Comparison of ENCODE assay signal across 8 cellular contexts in genomic region chr17:76735006-76735405, GRCh38. TPM values are rescaled to one million over a fixed set of nuclear protein-coding genes. Genes with fewer than 3 reads are reported as not detected.
DNase-seq lines count a peak whose midpoint lies in the region; ATAC-seq and TF ChIP-seq lines count a peak whose summit lies in the region.

No MANE protein-coding gene starts in this region.

- H3K4me3 ChIP-seq in HUES48 (ENCODE audit: low read depth, low read length) (peak overlapping the region; percentile 99), left lung (peak overlapping the region; percentile 97 to 98), vagina (peak overlapping the region; percentile 98 to 100)

- intact Hi-C loops in CD14-positive monocyte (cut with micrococcal nuclease) = loop anchor here (1.0 to 10.0 kb wide), 2 partner anchors 8 to 470 kb away; partner anchors contain the start of gene UBALD2 (in 1 of the 2)
- intact Hi-C loops in left lung (cut with DNase I) = no loop called here
- intact Hi-C loops in vagina (cut with DNase I) = no loop called here

- no peaks in the 10 kb centered on the region for H3K9me3 ChIP-seq in HUES48 (ENCODE audit: control insufficient read depth, insufficient read depth, low read length)
- H3K9me3 ChIP-seq in left lung = no peaks in the 10 kb centered on the region
- no peaks in the 10 kb centered on the region for H3K9me3 ChIP-seq in vagina

- TF ChIP-seq POLR2A in vagina (IDR thresholded peaks at IDR 0.05) = no peak

- peak overlapping the region; percentile 100 for H3K9ac ChIP-seq in HUES48 (ENCODE audit: low read depth, low read length)

- peak overlapping the region; percentile 98 to 99 for H3K4me3 Mint-ChIP-seq in CD14-positive monocyte
- H3K4me3 Mint-ChIP-seq in activated naive CD8-positive, alpha-beta T cell treated with anti-CD3 and anti-CD28 coated beads, Interleukin-2, amount 10 ng/mL, durations not matched to agents 7 days and 5 days = peak overlapping the region; percentile 99

- ATAC-seq in activated naive CD8-positive, alpha-beta T cell treated with anti-CD3 and anti-CD28 coated beads, Interleukin-2, amount 10 ng/mL, durations not matched to agents 7 days and 5 days (ENCODE audit: low read depth) = no peak
- no peak for ATAC-seq in left lung
- ATAC-seq in GM19467 (IDR thresholded peaks at IDR 0.05; ENCODE audit: unreplicated experiment) = no peak
- ATAC-seq in HG03159 (IDR thresholded peaks at IDR 0.05; ENCODE audit: unreplicated experiment) = no peak

- peaks cover 0 to 2% (median 0%) of the 10 kb centered on the region in 3 donors for H3K27me3 Mint-ChIP-seq in CD14-positive monocyte (ENCODE audit: low read depth in 3 of 3)
- H3K27me3 Mint-ChIP-seq in activated naive CD8-positive, alpha-beta T cell treated with anti-CD3 and anti-CD28 coated beads, Interleukin-2, amount 10 ng/mL, durations not matched to agents 7 days and 5 days = no peaks in the 10 kb centered on the region

- DNase-seq in CD14-positive monocyte (ENCODE audit: low spot score) (no peak), left lung (no peak), vagina (ENCODE audit: extremely low spot score in 2 of 2) (no peak), NCI-H128 (lab: John Stamatoyannopoulos, UW; ENCODE audit: unreplicated experiment) (no peak)
- no peak for DNase-seq in activated naive CD8-positive, alpha-beta T cell treated with anti-CD3 and anti-CD28 coated beads, Interleukin-2, amount 10 ng/mL, durations not matched to agents 7 days and 5 days

- peak overlapping the region; percentile 74 to 98 (median 88) for H3K27ac Mint-ChIP-seq in CD14-positive monocyte
- peak overlapping the region; percentile 98 for H3K27ac Mint-ChIP-seq in activated naive CD8-positive, alpha-beta T cell treated with anti-CD3 and anti-CD28 coated beads, Interleukin-2, amount 10 ng/mL, durations not matched to agents 7 days and 5 days

- peaks cover 44% of the 10 kb centered on the region for H3K4me1 Mint-ChIP-seq in CD14-positive monocyte
- H3K4me1 Mint-ChIP-seq in activated naive CD8-positive, alpha-beta T cell treated with anti-CD3 and anti-CD28 coated beads, Interleukin-2, amount 10 ng/mL, durations not matched to agents 7 days and 5 days = peaks cover 38% of the 10 kb centered on the region

- H3K4me1 ChIP-seq in HUES48 (ENCODE audit: control insufficient read depth, insufficient read depth, low read length) (peaks cover 19% of the 10 kb centered on the region), left lung (peaks cover 22 to 74% of the 10 kb centered on the region in 2 donors), vagina (peaks cover 67% of the 10 kb centered on the region)

- H3K27ac ChIP-seq in HUES48 (ENCODE audit: low read depth, low read length) (peak overlapping the region; percentile 47), left lung (peak overlapping the region; percentile 99), vagina (peak overlapping the region; percentile 99)

- no peaks in the 10 kb centered on the region for H3K27me3 ChIP-seq in HUES48 (ENCODE audit: control insufficient read depth, insufficient read depth, low read length)
- H3K27me3 ChIP-seq in left lung = no peaks in the 10 kb centered on the region
- H3K27me3 ChIP-seq in vagina = no peaks in the 10 kb centered on the region

- POLR2A ChIA-PET in activated naive CD8-positive, alpha-beta T cell treated with anti-CD3 and anti-CD28 coated beads, Interleukin-2, amount 10 ng/mL, durations not matched to agents 7 days and 5 days (lab: Charles Lee) = interaction anchor here (0.6 to 5.2 kb wide), 8 partner anchors 9 to 461 kb away, joined by 3 to 100 read pairs (median 7); partner anchors contain the start of genes JMJD6, METTL23 and MXRA7

- peaks cover 56% of the 10 kb centered on the region for H3K36me3 ChIP-seq in HUES48 (ENCODE audit: control insufficient read depth, insufficient read depth, low read length)
- peaks cover 0 to 60% of the 10 kb centered on the region in 2 donors for H3K36me3 ChIP-seq in left lung
- peaks cover 0 to 50% of the 10 kb centered on the region in 2 donors for H3K36me3 ChIP-seq in vagina

- H3K9me3 Mint-ChIP-seq in CD14-positive monocyte = peaks cover 0 to 2% (median 0%) of the 10 kb centered on the region in 7 donors
- no peaks in the 10 kb centered on the region for H3K9me3 Mint-ChIP-seq in activated naive CD8-positive, alpha-beta T cell treated with anti-CD3 and anti-CD28 coated beads, Interleukin-2, amount 10 ng/mL, durations not matched to agents 7 days and 5 days

- peaks cover 42 to 57% of the 10 kb centered on the region in 2 donors for H3K36me3 Mint-ChIP-seq in CD14-positive monocyte
- H3K36me3 Mint-ChIP-seq in activated naive CD8-positive, alpha-beta T cell treated with anti-CD3 and anti-CD28 coated beads, Interleukin-2, amount 10 ng/mL, durations not matched to agents 7 days and 5 days = peaks cover 40% of the 10 kb centered on the region

- TF ChIP-seq CTCF in CD14-positive monocyte (IDR thresholded peaks at IDR 0.05) (no peak), left lung (IDR thresholded peaks at IDR 0.05) (no peak), vagina (IDR thresholded peaks at IDR 0.05) (no peak)

RNA-seq across cellular contexts. Expression of gene SRSF2, which starts 2.1 kb away (rescaled TPM):
- polyA plus RNA-seq in CD14-positive monocyte = 100 to 1,000 TPM; 124 to 125 TPM
- total RNA-seq in activated naive CD8-positive, alpha-beta T cell treated with anti-CD3 and anti-CD28 coated beads, Interleukin-2, amount 10 ng/mL, durations not matched to agents 7 days and 5 days = 100 to 1,000 TPM; 376 to 384 TPM
- total RNA-seq in left lung (100 to 1,000 TPM; 114 to 174 TPM), vagina (413 TPM)

RNA-seq across cellular contexts. Expression of gene MFSD11, which starts 2.9 kb away (rescaled TPM):
- polyA plus RNA-seq in CD14-positive monocyte = 10 to 100 TPM; 23.8 to 24.8 TPM
- total RNA-seq in activated naive CD8-positive, alpha-beta T cell treated with anti-CD3 and anti-CD28 coated beads, Interleukin-2, amount 10 ng/mL, durations not matched to agents 7 days and 5 days = 10 to 100 TPM; 28.5 to 29.1 TPM
- total RNA-seq in left lung = 10 to 100 TPM; 23.6 to 38.2 TPM
- total RNA-seq in vagina = 24.1 TPM

RNA-seq across cellular contexts. Expression of gene METTL23, which starts 8.4 kb away (rescaled TPM):
- polyA plus RNA-seq in CD14-positive monocyte = 10 to 100 TPM; 56.5 to 71.3 TPM
- 10 to 100 TPM; 51.1 to 54.1 TPM for total RNA-seq in activated naive CD8-positive, alpha-beta T cell treated with anti-CD3 and anti-CD28 coated beads, Interleukin-2, amount 10 ng/mL, durations not matched to agents 7 days and 5 days
- 10 to 100 TPM; 30.6 to 33.5 TPM for total RNA-seq in left lung
- 20.9 TPM for total RNA-seq in vagina

RNA-seq across cellular contexts. Expression of gene JMJD6, which starts 8.6 kb away (rescaled TPM):
- 10 to 100 TPM; 24.6 to 26.2 TPM for polyA plus RNA-seq in CD14-positive monocyte
- 10 to 100 TPM; 55.0 to 58.9 TPM for total RNA-seq in activated naive CD8-positive, alpha-beta T cell treated with anti-CD3 and anti-CD28 coated beads, Interleukin-2, amount 10 ng/mL, durations not matched to agents 7 days and 5 days
- total RNA-seq in left lung = 10 to 100 TPM; 23.5 to 35.9 TPM
- total RNA-seq in vagina = 28.0 TPM

RNA-seq across cellular contexts. Expression of gene MXRA7, which starts 24.2 kb away (rescaled TPM):
- under 1 TPM; 0.30 to 0.81 TPM for polyA plus RNA-seq in CD14-positive monocyte
- total RNA-seq in activated naive CD8-positive, alpha-beta T cell treated with anti-CD3 and anti-CD28 coated beads, Interleukin-2, amount 10 ng/mL, durations not matched to agents 7 days and 5 days = 10 to 100 TPM; 34.4 to 37.2 TPM
- 100 to 1,000 TPM in 1 of 2 donors, 10 to 100 TPM in 1; 83.2 to 211 TPM for total RNA-seq in left lung
- 114 TPM for total RNA-seq in vagina

Comparison
In these comparisons a context has a peak if more than half of its experiments do, and no peak if none do; other contexts are left out.
1. H3K27ac ChIP-seq: peak in every context shown above with its lines; median percentile 99 in left lung; 99 in vagina; 47 in HUES48.
2. intact Hi-C loops: an anchor here in CD14-positive monocyte (1.0 to 10.0 kb wide); none called in left lung and vagina.